15 cellular contexts compared by ENCODE assay signal in genomic region chr15:71588746-71589145, GRCh38.
A peak's percentile ranks its signal among the peaks of the same experiment; 100 is the strongest.
DNase-seq lines count a peak whose midpoint lies in the region; ATAC-seq and TF ChIP-seq lines count a peak whose summit lies in the region.
"Had no signal": no experiment of that assay in that cellular context is flagged by ENCODE, and none has a peak within 500 bp of the region (broad histone marks: within the 10 kb centered on the region; RNA-seq: fewer than 3 reads in every experiment).

No MANE protein-coding gene starts in this region.

- H3K9me3 ChIP-seq in Panc1 (ENCODE audit: control insufficient read depth, insufficient read depth, low read depth, low read length) = peaks cover 4% of the 10 kb centered on the region; the same call in 1 of the 2 replicates
- peaks cover 20% of the 10 kb centered on the region for H3K9me3 ChIP-seq in endodermal cell (ENCODE audit: control insufficient read depth, low read length)
- H3K9me3 ChIP-seq: pancreas, testis had no signal

- H3K4me3 ChIP-seq in Panc1 (ENCODE audit: low read depth in 2 of 2, low read length in 2 of 2) (no peak overlapping the region), endodermal cell (ENCODE audit: low read length) (no peak overlapping the region)
- H3K4me3 ChIP-seq: pancreas, testis had no signal

- peaks cover 2% of the 10 kb centered on the region for H3K36me3 Mint-ChIP-seq in endodermal cell (ENCODE audit: low read depth)
- H3K36me3 Mint-ChIP-seq in mesothelial cell of epicardium = peaks cover 13% of the 10 kb centered on the region
- H3K36me3 Mint-ChIP-seq: activated naive CD8-positive, alpha-beta T cell treated with anti-CD3 and anti-CD28 coated beads, Interleukin-2, amount 10 ng/mL, durations not matched to agents 7 days and 5 days; CD4-positive, CD25-positive, alpha-beta regulatory T cell had no signal

- no TSS peak for BruUV-seq in Panc1 (replicated peaks; lab: Mats Ljungman, UMichigan)

- H3K27ac ChIP-seq in Panc1 (ENCODE audit: low read length) (no peak overlapping the region), endodermal cell (ENCODE audit: low read depth, low read length) (no peak overlapping the region)
- H3K27ac ChIP-seq: pancreas, testis had no signal

- CTCF ChIA-PET in Panc1 (lab: Charles Lee) = no interaction called here

- H3K36me3 ChIP-seq in Panc1 (ENCODE audit: control insufficient read depth, insufficient read depth, low read length) (no peaks in the 10 kb centered on the region), endodermal cell (ENCODE audit: control insufficient read depth, insufficient read depth, low read length) (no peaks in the 10 kb centered on the region)
- H3K36me3 ChIP-seq: pancreas had no signal

- peaks cover 9% of the 10 kb centered on the region for H3K4me1 Mint-ChIP-seq in endodermal cell
- peaks cover 4% of the 10 kb centered on the region for H3K4me1 Mint-ChIP-seq in mesothelial cell of epicardium
- H3K4me1 Mint-ChIP-seq: activated CD4-positive, alpha-beta memory T cell treated with anti-CD3 and anti-CD28 coated beads, Interleukin-2, amount 10 ng/mL, durations not matched to agents 7 days and 5 days; activated naive CD8-positive, alpha-beta T cell treated with anti-CD3 and anti-CD28 coated beads, Interleukin-2, amount 10 ng/mL, durations not matched to agents 7 days and 5 days; CD4-positive, CD25-positive, alpha-beta regulatory T cell had no signal

- no peak overlapping the region for H3K27ac Mint-ChIP-seq in endodermal cell
- H3K27ac Mint-ChIP-seq in mesothelial cell of epicardium = peak overlapping the region; percentile 30
- H3K27ac Mint-ChIP-seq: activated CD4-positive, alpha-beta memory T cell treated with anti-CD3 and anti-CD28 coated beads, Interleukin-2, amount 10 ng/mL, durations not matched to agents 7 days and 5 days; activated naive CD8-positive, alpha-beta T cell treated with anti-CD3 and anti-CD28 coated beads, Interleukin-2, amount 10 ng/mL, durations not matched to agents 7 days and 5 days; CD4-positive, CD25-positive, alpha-beta regulatory T cell had no signal

- no peaks in the 10 kb centered on the region for H3K4me1 ChIP-seq in Panc1 (ENCODE audit: control insufficient read depth, insufficient read depth, low read length)
- no peaks in the 10 kb centered on the region for H3K4me1 ChIP-seq in endodermal cell (ENCODE audit: control insufficient read depth, insufficient read depth, low read length)
- H3K4me1 ChIP-seq: pancreas, testis had no signal

- ATAC-seq in Panc1 = peak; percentile 63; the same call in 1 of the 2 replicates
- no peak for ATAC-seq in GM21526 (IDR thresholded peaks at IDR 0.05; ENCODE audit: low FRiP score, unreplicated experiment)
- no peak for ATAC-seq in stimulated activated naive CD8-positive, alpha-beta T cell treated with anti-CD3 and anti-CD28 coated beads, Interleukin-15, Interleukin-2, amounts not matched to agents 100 U/mL and 50 U/mL, for 24 hours
- ATAC-seq: pancreas had no signal

- peaks cover 19% of the 10 kb centered on the region for H3K9me3 Mint-ChIP-seq in endodermal cell
- peaks cover 19% of the 10 kb centered on the region for H3K9me3 Mint-ChIP-seq in mesothelial cell of epicardium

- H3K9ac ChIP-seq in endodermal cell (ENCODE audit: extremely low read depth, low read length, poor library complexity, severe bottlenecking) = no peak overlapping the region

- H3K4me3 Mint-ChIP-seq in endodermal cell = no peak overlapping the region
- no peak overlapping the region for H3K4me3 Mint-ChIP-seq in mesothelial cell of epicardium
- H3K4me3 Mint-ChIP-seq: activated CD4-positive, alpha-beta memory T cell treated with anti-CD3 and anti-CD28 coated beads, Interleukin-2, amount 10 ng/mL, durations not matched to agents 7 days and 5 days; activated naive CD8-positive, alpha-beta T cell treated with anti-CD3 and anti-CD28 coated beads, Interleukin-2, amount 10 ng/mL, durations not matched to agents 7 days and 5 days; CD4-positive, CD25-positive, alpha-beta regulatory T cell had no signal

- no peak for TF ChIP-seq CTCF in Panc1 (IDR thresholded peaks at IDR 0.05)
- no peak for TF ChIP-seq CTCF in endodermal cell (conservative IDR thresholded peaks at IDR 0.05)
- no peak for TF ChIP-seq CTCF in mesothelial cell of epicardium (IDR thresholded peaks at IDR 0.05; ENCODE audit: unreplicated experiment)

- H3K27me3 ChIP-seq in Panc1 (ENCODE audit: control insufficient read depth, insufficient read depth, low read length) (no peaks in the 10 kb centered on the region), endodermal cell (ENCODE audit: control insufficient read depth, insufficient read depth, low read length, poor library complexity, severe bottlenecking) (no peaks in the 10 kb centered on the region)
- H3K27me3 ChIP-seq: pancreas, testis had no signal

- in situ Hi-C loops in Panc1 (cut with HindIII; ENCODE audit: low pct_unique_long_range_greater_than_20kb, low sequenced_read_pairs) = no loop called here

- no peaks in the 10 kb centered on the region for H3K27me3 Mint-ChIP-seq in endodermal cell (ENCODE audit: insufficient read depth)
- no peaks in the 10 kb centered on the region for H3K27me3 Mint-ChIP-seq in mesothelial cell of epicardium (ENCODE audit: low read depth)

- POLR2A ChIA-PET in Panc1 (lab: Charles Lee) = no interaction called here

- intact Hi-C loops in Panc1 (cut with micrococcal nuclease; ENCODE audit: unreplicated experiment) = no loop called here

- peak; percentile 89 for DNase-seq in EH (ENCODE audit: low read depth)
- no peak for DNase-seq in Panc1 (ENCODE audit: low read depth, low spot score)
- peak; percentile 58 for DNase-seq in endodermal cell
- DNase-seq in mesothelial cell of epicardium (ENCODE audit: low spot score in 2 of 2, unreplicated experiment in 2 of 2) = no peak
- no peak for DNase-seq in occipital lobe (lab: John Stamatoyannopoulos, UW)
- DNase-seq in stimulated activated naive CD8-positive, alpha-beta T cell treated with anti-CD3 and anti-CD28 coated beads, Interleukin-15, Interleukin-2, amounts not matched to agents 100 U/mL and 50 U/mL, for 24 hours = no peak
- DNase-seq in NCI-H774 (lab: John Stamatoyannopoulos, UW) = no peak
- DNase-seq: activated CD4-positive, alpha-beta memory T cell treated with anti-CD3 and anti-CD28 coated beads, Interleukin-2, amount 10 ng/mL, durations not matched to agents 7 days and 5 days; activated naive CD8-positive, alpha-beta T cell treated with anti-CD3 and anti-CD28 coated beads, Interleukin-2, amount 10 ng/mL, durations not matched to agents 7 days and 5 days; CD4-positive, CD25-positive, alpha-beta regulatory T cell; NCI-H1105; NCI-H69; pancreas; testis had no signal

Comparison
In these comparisons a context has a peak if more than half of its experiments do, and no peak if none do; other contexts are left out.
1. DNase-seq: peak in EH (single experiment) and endodermal cell (single experiment); none in Panc1 (single experiment), mesothelial cell of epicardium (0 of 2), occipital lobe (single experiment), stimulated activated naive CD8-positive, alpha-beta T cell treated with anti-CD3 and anti-CD28 coated beads, Interleukin-15, Interleukin-2, amounts not matched to agents 100 U/mL and 50 U/mL, for 24 hours (single experiment) and NCI-H774 (single experiment).